In genomic region chr5:88676637-88677481, GRCh38 we compare ENCODE assay signal across 11 cellular contexts.
DNase-seq lines count a peak whose midpoint lies in the region; ATAC-seq and TF ChIP-seq lines count a peak whose summit lies in the region.
"Had no signal": no experiment of that assay in that cellular context is flagged by ENCODE, and none has a peak within 500 bp of the region (broad histone marks: within the 10 kb centered on the region; RNA-seq: fewer than 3 reads in every experiment).

No MANE protein-coding gene starts in this region.

- TF ChIP-seq CTCF in astrocyte of the cerebellum (IDR thresholded peaks at IDR 0.05; ENCODE audit: low read depth, low read length, missing control alignments) = no peak
- no peak for TF ChIP-seq CTCF in neural cell (IDR thresholded peaks at IDR 0.05; ENCODE audit: poor library complexity, severe bottlenecking)

- H3K27ac ChIP-seq in Karpas-422 (ENCODE audit: low read length) = peak overlapping the region; percentile 96
- H3K27ac ChIP-seq in neural cell (ENCODE audit: low read length) = peak overlapping the region; percentile 100
- no peak overlapping the region for H3K27ac ChIP-seq in right cardiac atrium (ENCODE audit: low read length)

- DNase-seq in Karpas-422 (no peak), astrocyte of the cerebellum (ENCODE audit: low read depth) (no peak), H4 (ENCODE audit: low spot score) (no peak), right cardiac atrium (no peak), NOMO-1 treated with dmso at 0.1 percent for 144 hours (lab: John Stamatoyannopoulos, UW; ENCODE audit: unreplicated experiment) (no peak)
- DNase-seq: activated T-cell treated with anti-CD3 and anti-CD28 coated beads, Interleukin-2, amount 50 U/mL, for 1 hour; KG1; midbrain; NCI-H510A had no signal

- H4K20me1 ChIP-seq in Karpas-422 (ENCODE audit: insufficient read depth, low read depth, low read length) = peaks cover 4% of the 10 kb centered on the region; the same call in 1 of the 2 replicates
- H4K20me1 ChIP-seq in neural cell (ENCODE audit: insufficient read depth) = no peaks in the 10 kb centered on the region

- no peaks in the 10 kb centered on the region for H3K27me3 ChIP-seq in Karpas-422 (ENCODE audit: low read length)
- no peaks in the 10 kb centered on the region for H3K27me3 ChIP-seq in neural cell (ENCODE audit: insufficient read depth, low read depth, low read length)
- H3K27me3 ChIP-seq in right cardiac atrium (ENCODE audit: control insufficient read depth, insufficient read depth) = peaks cover 4% of the 10 kb centered on the region

- intact Hi-C loops in right cardiac atrium (cut with DNase I) = loop anchor here (5.0 kb wide), 2 partner anchors 535 to 895 kb away; no protein-coding TSS in a partner anchor

- H3K9me3 ChIP-seq in Karpas-422 (ENCODE audit: low read length) (no peaks in the 10 kb centered on the region), neural cell (ENCODE audit: low read length) (no peaks in the 10 kb centered on the region), right cardiac atrium (ENCODE audit: control insufficient read depth, low read length) (no peaks in the 10 kb centered on the region)

- ATAC-seq in right cardiac atrium = no peak

- H3K79me2 ChIP-seq in Karpas-422 (ENCODE audit: low read length) (no peaks in the 10 kb centered on the region), neural cell (replicated peaks; ENCODE audit: insufficient read depth, low read length) (peaks cover 90% of the 10 kb centered on the region)

- no peak overlapping the region for H2AFZ ChIP-seq in Karpas-422 (ENCODE audit: low read length)
- H2AFZ ChIP-seq in neural cell (ENCODE audit: low read depth, low read length) = no peak overlapping the region

- H3K4me2 ChIP-seq in Karpas-422 (ENCODE audit: low read depth, low read length, poor library complexity, severe bottlenecking) = peak overlapping the region; percentile 97
- H3K4me2 ChIP-seq in neural cell (ENCODE audit: low read length) = peak overlapping the region; percentile 88

- TF ChIP-seq RAD21 in neural cell (conservative IDR thresholded peaks at IDR 0.05) = no peak

- H3K9me2 ChIP-seq in Karpas-422 (replicated peaks; ENCODE audit: insufficient read depth, low read length) (no peaks in the 10 kb centered on the region), neural cell (ENCODE audit: insufficient read depth, low read length) (no peaks in the 10 kb centered on the region)

- WGBS in right cardiac atrium = 20% methylated on average over 8 of the region's 8 CpGs

- H3K36me3 ChIP-seq in Karpas-422 (ENCODE audit: insufficient read depth, low read length) (no peaks in the 10 kb centered on the region), neural cell (ENCODE audit: insufficient read depth, low read length) (no peaks in the 10 kb centered on the region)

- H3K9ac ChIP-seq in Karpas-422 (ENCODE audit: low read length) = peak overlapping the region; percentile 83; the same call in 1 of the 2 replicates
- H3K9ac ChIP-seq in neural cell (ENCODE audit: low read length) = peak overlapping the region; percentile 96

- H3K4me1 ChIP-seq in Karpas-422 (ENCODE audit: low read length) = peaks cover 57% of the 10 kb centered on the region
- peaks cover 4% of the 10 kb centered on the region for H3K4me1 ChIP-seq in right cardiac atrium (ENCODE audit: control insufficient read depth, insufficient read depth, low read length)

- TF ChIP-seq EP300 in neural cell (conservative IDR thresholded peaks at IDR 0.05; ENCODE audit: poor library complexity, severe bottlenecking) = no peak

- H3K4me3 ChIP-seq in GM08714 (ENCODE audit: low read length) = peak overlapping the region; percentile 46; the same call in 1 of the 2 replicates
- peak overlapping the region; percentile 80 for H3K4me3 ChIP-seq in Karpas-422 (ENCODE audit: low read length)
- peak overlapping the region; percentile 68 for H3K4me3 ChIP-seq in astrocyte of the cerebellum (ENCODE audit: low read depth, low read length)
- H3K4me3 ChIP-seq in neural cell (ENCODE audit: low read length) = peak overlapping the region; percentile 82
- H3K4me3 ChIP-seq in right cardiac atrium (ENCODE audit: low read length) = no peak overlapping the region

- H3F3A ChIP-seq in neural cell (ENCODE audit: insufficient read depth, low read length, poor library complexity, severe bottlenecking) = peaks cover 6% of the 10 kb centered on the region

- in situ Hi-C loops in astrocyte of the cerebellum (cut with HindIII; ENCODE audit: low sequenced_read_pairs) = loop anchor here (25.0 kb wide), 1 partner anchor 1265 kb away; the partner anchor contains the start of gene CCNH

TF ChIP-seq in neural cell, 6 proteins besides CTCF, POLR2A, EP300 and RAD21:
- TF ChIP-seq TAF1 (IDR thresholded peaks at IDR 0.05; ENCODE audit: low read depth) (no peak), POLR2AphosphoS5 (IDR thresholded peaks at IDR 0.05) (no peak), REST (IDR thresholded peaks at IDR 0.05; ENCODE audit: borderline replicate concordance) (peak; percentile 78)
